13 cellular contexts compared by ENCODE assay signal in genomic region chr17:78268960-78269892, GRCh38. TPM values are rescaled to one million over a fixed set of nuclear protein-coding genes. Genes with fewer than 3 reads are reported as not detected.
DNase-seq lines count a peak whose midpoint lies in the region; ATAC-seq and TF ChIP-seq lines count a peak whose summit lies in the region.
"Had no signal": no experiment of that assay in that cellular context is flagged by ENCODE, and none has a peak within 500 bp of the region (broad histone marks: within the 10 kb centered on the region; RNA-seq: fewer than 3 reads in every experiment).

No MANE protein-coding gene starts in this region.

- no peaks in the 10 kb centered on the region for H3K9me2 ChIP-seq in GM23338 (ENCODE audit: insufficient read depth)

- H3K36me3 ChIP-seq in GM23338 (ENCODE audit: insufficient read depth) = no peaks in the 10 kb centered on the region
- H3K36me3 ChIP-seq: ascending aorta, esophagus muscularis mucosa, right lobe of liver, transverse colon had no signal

- TF ChIP-seq CTCF in GM23338 (conservative IDR thresholded peaks at IDR 0.05; ENCODE audit: low read depth in 2 of 2) = no peak; a peak in 1 of 4 replicates
- no peak for TF ChIP-seq CTCF in omental fat pad (IDR thresholded peaks at IDR 0.05)

- peak overlapping the region; percentile 51 for H3K4me3 Mint-ChIP-seq in GM23338

- peak overlapping the region; percentile 80 for H3K4me2 ChIP-seq in GM23338

- ATAC-seq in GM23338 = peak; percentile 55
- ATAC-seq in omental fat pad (ENCODE audit: low FRiP score) = peak; percentile 41
- no peak for ATAC-seq in GM18505 (IDR thresholded peaks at IDR 0.05; ENCODE audit: unreplicated experiment)
- no peak for ATAC-seq in HG03108 (IDR thresholded peaks at IDR 0.05; ENCODE audit: unreplicated experiment)

- no peaks in the 10 kb centered on the region for H3K79me2 ChIP-seq in GM23338 (replicated peaks; ENCODE audit: insufficient read depth)

- H4K20me1 ChIP-seq in GM23338 (replicated peaks; ENCODE audit: insufficient read depth) = no peaks in the 10 kb centered on the region

- peaks cover 6% of the 10 kb centered on the region; the same call in 1 of the 2 replicates for H3F3A ChIP-seq in GM23338 (replicated peaks; ENCODE audit: low read depth)

- no peaks in the 10 kb centered on the region for H3K36me3 Mint-ChIP-seq in GM23338 (ENCODE audit: low read depth)

- no peaks in the 10 kb centered on the region for H3K27me3 ChIP-seq in GM23338 (ENCODE audit: insufficient read depth)
- H3K27me3 ChIP-seq: right lobe of liver had no signal

- no peak overlapping the region for H3K27ac ChIP-seq in GM23338 (ENCODE audit: low read depth)
- H3K27ac ChIP-seq: ascending aorta, esophagus muscularis mucosa, right lobe of liver had no signal

- H2AFZ ChIP-seq in GM23338 = peak overlapping the region; percentile 97

- peaks cover 76% of the 10 kb centered on the region for H3K4me1 Mint-ChIP-seq in GM23338

- DNase-seq in GM23338 (ENCODE audit: low spot score) (peak; percentile 79), fibroblast of peridontal ligament (ENCODE audit: extremely low read depth) (peak; percentile 58), omental fat pad (ENCODE audit: low spot score) (no peak)
- no peak for DNase-seq in stimulated activated CD4-positive, alpha-beta T cell treated with anti-CD3 and anti-CD28 coated beads, Interleukin-15, amount 100 ng/mL, for 24 hours
- DNase-seq: MV-4-11; NK-92 treated with Interleukin-12 subunit alpha and Interleukin-12 subunit beta, amount 100 ng/mL, for 24 hours; transverse colon had no signal

- H3K27me3 Mint-ChIP-seq in GM23338 (ENCODE audit: insufficient read depth, low read depth, poor library complexity) = peaks cover 14% of the 10 kb centered on the region

- no peaks in the 10 kb centered on the region for H3K9me3 Mint-ChIP-seq in GM23338

- peak overlapping the region; percentile 43 for H3K4me3 ChIP-seq in GM23338
- H3K4me3 ChIP-seq: ascending aorta, esophagus muscularis mucosa, right lobe of liver, transverse colon had no signal

- no peak for TF ChIP-seq POLR2A in GM18505 (IDR thresholded peaks at IDR 0.05; ENCODE audit: borderline replicate concordance, extremely low read depth, insufficient read depth, insufficient read length)

- no peak overlapping the region for H3K27ac Mint-ChIP-seq in GM23338

- peaks cover 68% of the 10 kb centered on the region for H3K4me1 ChIP-seq in GM23338 (ENCODE audit: insufficient read depth)
- H3K4me1 ChIP-seq: ascending aorta had no signal

TF ChIP-seq in GM23338, 12 proteins besides CTCF, POLR2A, EP300 and RAD21:
- TF ChIP-seq ZNF331 (CRISPR knock-in tag; IDR thresholded peaks at IDR 0.05; ENCODE audit: low read depth) (no peak), CREB1 (CRISPR knock-in tag; IDR thresholded peaks at IDR 0.05; ENCODE audit: low read depth) (no peak)

TF ChIP-seq in PFSK-1, 5 proteins besides CTCF, POLR2A, EP300 and RAD21:
- TF ChIP-seq, protein P1, sequence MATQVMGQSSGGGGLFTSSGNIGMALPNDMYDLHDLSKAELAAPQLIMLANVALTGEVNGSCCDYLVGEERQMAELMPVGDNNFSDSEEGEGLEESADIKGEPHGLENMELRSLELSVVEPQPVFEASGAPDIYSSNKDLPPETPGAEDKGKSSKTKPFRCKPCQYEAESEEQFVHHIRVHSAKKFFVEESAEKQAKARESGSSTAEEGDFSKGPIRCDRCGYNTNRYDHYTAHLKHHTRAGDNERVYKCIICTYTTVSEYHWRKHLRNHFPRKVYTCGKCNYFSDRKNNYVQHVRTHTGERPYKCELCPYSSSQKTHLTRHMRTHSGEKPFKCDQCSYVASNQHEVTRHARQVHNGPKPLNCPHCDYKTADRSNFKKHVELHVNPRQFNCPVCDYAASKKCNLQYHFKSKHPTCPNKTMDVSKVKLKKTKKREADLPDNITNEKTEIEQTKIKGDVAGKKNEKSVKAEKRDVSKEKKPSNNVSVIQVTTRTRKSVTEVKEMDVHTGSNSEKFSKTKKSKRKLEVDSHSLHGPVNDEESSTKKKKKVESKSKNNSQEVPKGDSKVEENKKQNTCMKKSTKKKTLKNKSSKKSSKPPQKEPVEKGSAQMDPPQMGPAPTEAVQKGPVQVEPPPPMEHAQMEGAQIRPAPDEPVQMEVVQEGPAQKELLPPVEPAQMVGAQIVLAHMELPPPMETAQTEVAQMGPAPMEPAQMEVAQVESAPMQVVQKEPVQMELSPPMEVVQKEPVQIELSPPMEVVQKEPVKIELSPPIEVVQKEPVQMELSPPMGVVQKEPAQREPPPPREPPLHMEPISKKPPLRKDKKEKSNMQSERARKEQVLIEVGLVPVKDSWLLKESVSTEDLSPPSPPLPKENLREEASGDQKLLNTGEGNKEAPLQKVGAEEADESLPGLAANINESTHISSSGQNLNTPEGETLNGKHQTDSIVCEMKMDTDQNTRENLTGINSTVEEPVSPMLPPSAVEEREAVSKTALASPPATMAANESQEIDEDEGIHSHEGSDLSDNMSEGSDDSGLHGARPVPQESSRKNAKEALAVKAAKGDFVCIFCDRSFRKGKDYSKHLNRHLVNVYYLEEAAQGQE (IDR thresholded peaks at IDR 0.05; ENCODE audit: insufficient read depth in 1 of 2, low read depth in 2 of 2, low read length in 2 of 2) = no peak
- no peak for TF ChIP-seq POLR2AphosphoS5 (IDR thresholded peaks at IDR 0.05; ENCODE audit: low read depth, low read length)
- TF ChIP-seq SIN3A (IDR thresholded peaks at IDR 0.05; ENCODE audit: borderline replicate concordance, insufficient read depth, low read length) = no peak
- peak; percentile 15 for TF ChIP-seq FOXP2 (optimal IDR thresholded peaks at IDR 0.05; ENCODE audit: borderline replicate concordance, extremely low read depth, extremely low read length, insufficient read depth)
- no peak for TF ChIP-seq TAF1 (IDR thresholded peaks at IDR 0.05; ENCODE audit: borderline replicate concordance, insufficient read depth, low read length)

RNA-seq across cellular contexts. Expression of gene TMEM235, which starts 37.8 kb away (rescaled TPM):
- total RNA-seq in GM23338 (2014; rRNA removed; shearing (Covaris generic)) = not detected in 2 replicates
- not detected in 2 replicates for polyA plus RNA-seq in GM23338 (2016; fragmentation: Nextera tagmentation; extraction: Ambion mirVana)
- not detected for polyA plus RNA-seq in PFSK-1 (2012; ENCODE audit: insufficient read length, low read depth)
- not detected for total RNA-seq in omental fat pad
- total RNA-seq: ascending aorta, esophagus muscularis mucosa, right lobe of liver, transverse colon had no signal

RNA-seq across cellular contexts. Expression of gene BIRC5, which starts 55.2 kb away (rescaled TPM):
- 89.7 and 114 TPM in 2 replicates for total RNA-seq in GM23338 (2014; rRNA removed; shearing (Covaris generic))
- polyA plus RNA-seq in GM23338 (2016; fragmentation: Nextera tagmentation; extraction: Ambion mirVana) = 111 and 132 TPM in 2 replicates
- 45.1 TPM for polyA plus RNA-seq in PFSK-1 (2012; ENCODE audit: insufficient read length, low read depth)
- 1 to 10 TPM in 2 of 4 donors, under 1 TPM in 1, not detected in 1; 0.84 to 2.6 (median 1.3) TPM for total RNA-seq in omental fat pad

Comparison
In these comparisons a context has a peak if more than half of its experiments do, and no peak if none do; other contexts are left out.
1. ATAC-seq: peak in GM23338 (single experiment) and omental fat pad (single experiment); none in GM18505 (single experiment) and HG03108 (single experiment).
2. DNase-seq: peak in GM23338 (single experiment) and fibroblast of peridontal ligament (single experiment); none in omental fat pad (single experiment) and stimulated activated CD4-positive, alpha-beta T cell treated with anti-CD3 and anti-CD28 coated beads, Interleukin-15, amount 100 ng/mL, for 24 hours (single experiment).
3. RNA of gene BIRC5, which starts 55.2 kb away (total RNA-seq): 89.7 to 114 TPM in GM23338; 0.84 to 2.6 TPM in omental fat pad; every median in the first group is over 10 times any median in the second.